ENCODE assay signal across 8 cellular contexts in genomic region chr3:129793947-129794318, GRCh38.
DNase-seq lines count a peak whose midpoint lies in the region; ATAC-seq and TF ChIP-seq lines count a peak whose summit lies in the region.

No MANE protein-coding gene starts in this region.

- intact Hi-C loops in left lung (cut with DNase I), result no loop called here
- intact Hi-C loops in vagina (cut with DNase I), result no loop called here

- no peaks in the 10 kb centered on the region for H3K27me3 Mint-ChIP-seq in stimulated activated naive CD8-positive, alpha-beta T cell treated with anti-CD3 and anti-CD28 coated beads, Interleukin-15, Interleukin-2, amounts not matched to agents 100 ng/mL and 50 ng/mL, for 24 hours

- H3K36me3 ChIP-seq in left lung, result no peaks in the 10 kb centered on the region
- H3K36me3 ChIP-seq in vagina, result no peaks in the 10 kb centered on the region
- H3K36me3 ChIP-seq in WERI-Rb-1, result no peaks in the 10 kb centered on the region

- peak overlapping the region; percentile 53 for H3K4me3 Mint-ChIP-seq in stimulated activated naive CD8-positive, alpha-beta T cell treated with anti-CD3 and anti-CD28 coated beads, Interleukin-15, Interleukin-2, amounts not matched to agents 100 ng/mL and 50 ng/mL, for 24 hours

- no peak overlapping the region for H3K27ac Mint-ChIP-seq in stimulated activated naive CD8-positive, alpha-beta T cell treated with anti-CD3 and anti-CD28 coated beads, Interleukin-15, Interleukin-2, amounts not matched to agents 100 ng/mL and 50 ng/mL, for 24 hours

- H3K27me3 ChIP-seq in left lung (no peaks in the 10 kb centered on the region), vagina (no peaks in the 10 kb centered on the region), WERI-Rb-1 (ENCODE audit: insufficient read depth, low read depth, severe bottlenecking) (no peaks in the 10 kb centered on the region)

- ATAC-seq in stimulated activated naive CD8-positive, alpha-beta T cell treated with anti-CD3 and anti-CD28 coated beads, Interleukin-15, Interleukin-2, amounts not matched to agents 100 U/mL and 50 U/mL, for 24 hours, result no peak
- peak; percentile 46 for ATAC-seq in left lung
- ATAC-seq in HG02970 (IDR thresholded peaks at IDR 0.05; ENCODE audit: low FRiP score, unreplicated experiment), result no peak

- no peaks in the 10 kb centered on the region for H3K36me3 Mint-ChIP-seq in stimulated activated naive CD8-positive, alpha-beta T cell treated with anti-CD3 and anti-CD28 coated beads, Interleukin-15, Interleukin-2, amounts not matched to agents 100 ng/mL and 50 ng/mL, for 24 hours (ENCODE audit: low read depth)

- TF ChIP-seq POLR2A in vagina (IDR thresholded peaks at IDR 0.05), result no peak

- H3K4me3 ChIP-seq in astrocyte of the spinal cord (ENCODE audit: low read depth, low read length) (peak overlapping the region; percentile 23), left lung (peak overlapping the region; percentile 20 to 32), vagina (peak overlapping the region; percentile 3), WERI-Rb-1 (ENCODE audit: low read depth, low read length) (no peak overlapping the region)

- H3K9me3 ChIP-seq in left lung, result no peaks in the 10 kb centered on the region
- no peaks in the 10 kb centered on the region for H3K9me3 ChIP-seq in vagina
- no peaks in the 10 kb centered on the region for H3K9me3 ChIP-seq in WERI-Rb-1 (ENCODE audit: severe bottlenecking)

- in situ Hi-C loops in astrocyte of the spinal cord (cut with HindIII; ENCODE audit: low sequenced_read_pairs), result no loop called here

- TF ChIP-seq CTCF in astrocyte of the spinal cord (IDR thresholded peaks at IDR 0.05; ENCODE audit: low read depth, low read length) (no peak), left lung (IDR thresholded peaks at IDR 0.05) (no peak), vagina (IDR thresholded peaks at IDR 0.05) (no peak), WERI-Rb-1 (IDR thresholded peaks at IDR 0.05; ENCODE audit: low read depth, low read length) (no peak)

- H3K4me1 ChIP-seq in left lung (peaks cover 0 to 33% of the 10 kb centered on the region in 2 donors), vagina (peaks cover 24% of the 10 kb centered on the region)

- peaks cover 27% of the 10 kb centered on the region for H3K4me1 Mint-ChIP-seq in stimulated activated naive CD8-positive, alpha-beta T cell treated with anti-CD3 and anti-CD28 coated beads, Interleukin-15, Interleukin-2, amounts not matched to agents 100 ng/mL and 50 ng/mL, for 24 hours (ENCODE audit: low read depth)

- no peak for DNase-seq in stimulated activated naive CD8-positive, alpha-beta T cell treated with anti-CD3 and anti-CD28 coated beads, Interleukin-15, Interleukin-2, amounts not matched to agents 100 U/mL and 50 U/mL, for 24 hours
- no peak for DNase-seq in astrocyte of the spinal cord (ENCODE audit: low read depth, low spot score)
- DNase-seq in left lung, result peak; percentile 47 to 50
- DNase-seq in vagina (ENCODE audit: extremely low spot score in 2 of 2), result no peak
- DNase-seq in WERI-Rb-1, result no peak
- no peak for DNase-seq in amniotic stem cell (lab: John Stamatoyannopoulos, UW)

- H3K27ac ChIP-seq in left lung (peak overlapping the region; percentile 79 to 82), vagina (peak overlapping the region; percentile 37), WERI-Rb-1 (no peak overlapping the region)

- no peaks in the 10 kb centered on the region for H3K9me3 Mint-ChIP-seq in stimulated activated naive CD8-positive, alpha-beta T cell treated with anti-CD3 and anti-CD28 coated beads, Interleukin-15, Interleukin-2, amounts not matched to agents 100 ng/mL and 50 ng/mL, for 24 hours

Comparison
In these comparisons a context has a peak if more than half of its experiments do, and no peak if none do; other contexts are left out.
1. DNase-seq: peak in left lung (2 of 2); none in stimulated activated naive CD8-positive, alpha-beta T cell treated with anti-CD3 and anti-CD28 coated beads, Interleukin-15, Interleukin-2, amounts not matched to agents 100 U/mL and 50 U/mL, for 24 hours (single experiment), astrocyte of the spinal cord (single experiment), vagina (0 of 2), WERI-Rb-1 (single experiment) and amniotic stem cell (single experiment).